ENCODE assay signal across 16 cellular contexts in genomic region chr2:70003093-70003830, GRCh38. TPM values are rescaled to one million over a fixed set of nuclear protein-coding genes. Genes with fewer than 3 reads are reported as not detected.
"Had no signal": no experiment of that assay in that cellular context is flagged by ENCODE, and none has a peak within 500 bp of the region (broad histone marks: within the 10 kb centered on the region; RNA-seq: fewer than 3 reads in every experiment).

No MANE protein-coding gene starts in this region.

- FAIRE-seq: TTC549 had no signal

- H3K79me2 ChIP-seq: hepatocyte had no signal

- H2AFZ ChIP-seq: hepatocyte had no signal

- H3K4me2 ChIP-seq: hepatocyte had no signal

- H3K4me3 ChIP-seq: colonic mucosa, hepatocyte, psoas muscle, right lobe of liver, SK-N-MC had no signal

- H3K27ac Mint-ChIP-seq: activated B cell treated with CpG ODN at 0.5 μM for 24 hours; activated CD4-positive, alpha-beta T cell treated with anti-CD3 and anti-CD28 coated beads, Interleukin-2, amount 10 ng/mL, durations not matched to agents 24 days and 14 days; activated naive CD4-positive, alpha-beta T cell treated with anti-CD3 and anti-CD28 coated beads for 36 hours; type B pancreatic cell had no signal

- H3K36me3 ChIP-seq: colonic mucosa, right lobe of liver had no signal

- H3K9me3 ChIP-seq: colonic mucosa, psoas muscle, right lobe of liver had no signal

- ATAC-seq: psoas muscle, right lobe of liver, T-helper 17 cell had no signal

- H3K4me1 ChIP-seq: colonic mucosa, psoas muscle, right lobe of liver had no signal

- H3K27me3 ChIP-seq: colonic mucosa, hepatocyte, right lobe of liver had no signal

- H3K27me3 Mint-ChIP-seq: activated B cell treated with CpG ODN at 0.5 μM for 24 hours; activated CD4-positive, alpha-beta T cell treated with anti-CD3 and anti-CD28 coated beads, Interleukin-2, amount 10 ng/mL, durations not matched to agents 24 days and 14 days; T-helper 17 cell; type B pancreatic cell had no signal

- H3K36me3 Mint-ChIP-seq: type B pancreatic cell had no signal

- H3K4me3 Mint-ChIP-seq: activated B cell treated with CpG ODN at 0.5 μM for 24 hours; activated CD4-positive, alpha-beta T cell treated with anti-CD3 and anti-CD28 coated beads, Interleukin-2, amount 10 ng/mL, durations not matched to agents 24 days and 14 days; activated naive CD4-positive, alpha-beta T cell treated with anti-CD3 and anti-CD28 coated beads for 36 hours; T-helper 17 cell; type B pancreatic cell had no signal

- DNase-seq: activated B cell treated with CpG ODN at 0.5 μM for 24 hours; activated CD4-positive, alpha-beta T cell treated with anti-CD3 and anti-CD28 coated beads, Interleukin-2, amount 10 ng/mL, durations not matched to agents 24 days and 14 days; activated naive CD4-positive, alpha-beta T cell treated with anti-CD3 and anti-CD28 coated beads for 36 hours; colonic mucosa; effector CD4-positive, alpha-beta T cell; kidney glomerular epithelial cell; midbrain; occipital lobe; psoas muscle; stimulated activated naive CD4-positive, alpha-beta T cell treated with Interleukin-2 at 50 U/mL for 16 hours; T-helper 17 cell had no signal

- H3K27ac ChIP-seq: colonic mucosa, hepatocyte, psoas muscle, right lobe of liver, SK-N-MC had no signal

- H3K9me3 Mint-ChIP-seq: activated B cell treated with CpG ODN at 0.5 μM for 24 hours; activated CD4-positive, alpha-beta T cell treated with anti-CD3 and anti-CD28 coated beads, Interleukin-2, amount 10 ng/mL, durations not matched to agents 24 days and 14 days; activated naive CD4-positive, alpha-beta T cell treated with anti-CD3 and anti-CD28 coated beads for 36 hours; type B pancreatic cell had no signal

RNA-seq across cellular contexts. Expression of gene ASPRV1, which starts 41.8 kb away (rescaled TPM):
- polyA plus RNA-seq: hepatocyte had no signal
